In the genomic region with DNA sequence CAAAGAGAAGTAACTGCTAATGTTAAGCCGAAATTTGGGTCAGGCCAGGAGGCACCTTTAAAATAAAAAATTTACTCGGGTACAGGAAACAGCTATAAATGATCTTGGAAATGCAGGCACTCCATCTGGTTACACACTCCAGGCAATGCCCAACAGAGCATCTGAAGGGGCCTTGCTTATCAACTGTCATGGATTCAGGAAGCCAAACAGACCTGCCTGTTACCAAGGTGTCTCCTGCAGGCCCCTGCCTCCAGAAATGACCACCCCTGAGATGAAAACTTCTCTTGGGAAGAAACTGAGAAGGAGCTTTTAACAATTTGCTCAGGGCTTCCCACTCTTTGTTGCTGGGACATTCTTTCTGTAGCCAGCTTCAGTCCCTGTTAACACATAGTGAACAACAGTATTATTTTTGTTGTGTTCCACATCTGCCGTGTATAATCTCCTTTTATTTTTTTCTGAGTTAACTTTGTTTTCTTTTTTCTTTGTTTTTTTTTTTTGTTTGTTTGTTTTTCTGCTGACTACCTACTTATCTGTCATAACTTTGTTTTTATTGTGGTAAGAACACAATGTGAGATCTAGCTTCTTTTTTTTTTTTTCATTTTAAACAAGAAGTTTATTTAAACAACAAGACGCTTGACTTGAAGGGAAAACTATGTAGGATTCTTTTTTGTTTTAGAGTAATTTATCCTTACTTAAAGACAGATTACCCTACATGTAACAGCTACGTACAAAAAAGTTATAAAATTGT, we compare ENCODE assay signal across 1 cellular context.
TF ChIP-seq lines count a peak whose summit lies in the region.

No MANE protein-coding gene starts in this region.

TF ChIP-seq in A549, 52 proteins besides CTCF, POLR2A, EP300 and RAD21:
- peak; percentile 54 for TF ChIP-seq MAFK (IDR thresholded peaks at IDR 0.05; ENCODE audit: partially characterized antibody)
- TF ChIP-seq, protein P1, sequence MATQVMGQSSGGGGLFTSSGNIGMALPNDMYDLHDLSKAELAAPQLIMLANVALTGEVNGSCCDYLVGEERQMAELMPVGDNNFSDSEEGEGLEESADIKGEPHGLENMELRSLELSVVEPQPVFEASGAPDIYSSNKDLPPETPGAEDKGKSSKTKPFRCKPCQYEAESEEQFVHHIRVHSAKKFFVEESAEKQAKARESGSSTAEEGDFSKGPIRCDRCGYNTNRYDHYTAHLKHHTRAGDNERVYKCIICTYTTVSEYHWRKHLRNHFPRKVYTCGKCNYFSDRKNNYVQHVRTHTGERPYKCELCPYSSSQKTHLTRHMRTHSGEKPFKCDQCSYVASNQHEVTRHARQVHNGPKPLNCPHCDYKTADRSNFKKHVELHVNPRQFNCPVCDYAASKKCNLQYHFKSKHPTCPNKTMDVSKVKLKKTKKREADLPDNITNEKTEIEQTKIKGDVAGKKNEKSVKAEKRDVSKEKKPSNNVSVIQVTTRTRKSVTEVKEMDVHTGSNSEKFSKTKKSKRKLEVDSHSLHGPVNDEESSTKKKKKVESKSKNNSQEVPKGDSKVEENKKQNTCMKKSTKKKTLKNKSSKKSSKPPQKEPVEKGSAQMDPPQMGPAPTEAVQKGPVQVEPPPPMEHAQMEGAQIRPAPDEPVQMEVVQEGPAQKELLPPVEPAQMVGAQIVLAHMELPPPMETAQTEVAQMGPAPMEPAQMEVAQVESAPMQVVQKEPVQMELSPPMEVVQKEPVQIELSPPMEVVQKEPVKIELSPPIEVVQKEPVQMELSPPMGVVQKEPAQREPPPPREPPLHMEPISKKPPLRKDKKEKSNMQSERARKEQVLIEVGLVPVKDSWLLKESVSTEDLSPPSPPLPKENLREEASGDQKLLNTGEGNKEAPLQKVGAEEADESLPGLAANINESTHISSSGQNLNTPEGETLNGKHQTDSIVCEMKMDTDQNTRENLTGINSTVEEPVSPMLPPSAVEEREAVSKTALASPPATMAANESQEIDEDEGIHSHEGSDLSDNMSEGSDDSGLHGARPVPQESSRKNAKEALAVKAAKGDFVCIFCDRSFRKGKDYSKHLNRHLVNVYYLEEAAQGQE (IDR thresholded peaks at IDR 0.05) = no peak
- TF ChIP-seq HDAC2 (IDR thresholded peaks at IDR 0.05) = no peak
